In genomic region chr1:152001631-152002584, GRCh38 we compare ENCODE assay signal across 1 cellular context.
A peak's percentile ranks its signal among the peaks of the same experiment; 100 is the strongest.
TF ChIP-seq lines count a peak whose summit lies in the region.

No MANE protein-coding gene starts in this region.

TF ChIP-seq in HepG2, 621 proteins besides CTCF, POLR2A, EP300 and RAD21 (continued from another document):
- TF ChIP-seq HMGXB4 (CRISPR knock-in tag; IDR thresholded peaks at IDR 0.05; ENCODE audit: borderline replicate concordance in 1 of 2, low read depth in 1 of 2) (0 out of 4 replicates have a peak, but pooled peaks of 1 of the 2 experiments have one; percentile 20), FOSL2 (CRISPR knock-in tag; IDR thresholded peaks at IDR 0.05) (peak; percentile 22; the same call in 1 of the 2 replicates), SMAD9 (CRISPR knock-in tag; IDR thresholded peaks at IDR 0.05) (no peak), XRCC5 (optimal IDR thresholded peaks at IDR 0.05; ENCODE audit: low read length) (peak; percentile 59)
TF ChIP-seq in HepG2: peak in this region for 7.
